ENCODE assay signal across 27 cellular contexts in genomic region chr13:100648354-100648753, GRCh38.
"Had no signal": no experiment of that assay in that cellular context is flagged by ENCODE, and none has a peak within 500 bp of the region (broad histone marks: within the 10 kb centered on the region; RNA-seq: fewer than 3 reads in every experiment).

No MANE protein-coding gene starts in this region.

- H3K27me3 ChIP-seq: ovary, sigmoid colon, suprapubic skin, tibial artery, upper lobe of right lung had no signal

- H3K4me1 ChIP-seq: sigmoid colon, suprapubic skin, tibial artery, upper lobe of right lung had no signal

- H3K36me3 ChIP-seq: ovary, upper lobe of right lung had no signal

- FAIRE-seq: bronchial epithelial cell, frontal cortex, small intestine had no signal

- DNase-seq: activated CD4-positive, alpha-beta T cell treated with anti-CD3 and anti-CD28 coated beads for 36 hours; activated CD4-positive, CD25-positive, alpha-beta regulatory T cell; activated CD8-positive, alpha-beta memory T cell treated with anti-CD3 and anti-CD28 coated beads, Interleukin-2, amount 10 ng/mL, durations not matched to agents 7 days and 5 days; activated CD8-positive, alpha-beta T cell treated with anti-CD3 and anti-CD28 coated beads, Interleukin-2, amount 10 ng/mL, durations not matched to agents 7 days and 5 days; activated T-cell treated with anti-CD3 and anti-CD28 coated beads, Interleukin-2, amount 50 U/mL, for 48 hours; anterior cingulate cortex; effector CD8-positive, alpha-beta T cell; glutamatergic neuron; hippocampal formation; immature natural killer cell; midbrain; naive thymus-derived CD4-positive, alpha-beta T cell; ovary; sigmoid colon; small intestine; stimulated activated CD4-positive, alpha-beta T cell treated with anti-CD3 and anti-CD28 coated beads, Interleukin-1b, Interleukin-23, amount 100 ng/mL, for 48 hours; stimulated activated CD4-positive, alpha-beta T cell treated with anti-CD3 and anti-CD28 coated beads, Interleukin-4, amount 100 ng/mL, for 4 hours; stimulated activated CD8-positive, alpha-beta memory T cell treated with anti-CD3 and anti-CD28 coated beads, Interleukin-4, amount 100 ng/mL, for 48 hours; stimulated activated naive CD8-positive, alpha-beta T cell treated with anti-CD3 and anti-CD28 coated beads, Interleukin-15, amount 100 ng/mL, for 72 hours; T-helper 2 cell; tibial artery; upper lobe of right lung had no signal

- H3K9me3 ChIP-seq: ovary, sigmoid colon, suprapubic skin, tibial artery, upper lobe of right lung had no signal

- ATAC-seq: activated CD4-positive, alpha-beta T cell treated with anti-CD3 and anti-CD28 coated beads for 36 hours; activated CD8-positive, alpha-beta memory T cell treated with anti-CD3 and anti-CD28 coated beads, Interleukin-2, amount 10 ng/mL, durations not matched to agents 7 days and 5 days; activated CD8-positive, alpha-beta T cell treated with anti-CD3 and anti-CD28 coated beads, Interleukin-2, amount 10 ng/mL, durations not matched to agents 7 days and 5 days; activated naive CD4-positive, alpha-beta T cell treated with anti-CD3 and anti-CD28 coated beads, Interleukin-2, amount 50 U/mL, for 72 hours; naive thymus-derived CD4-positive, alpha-beta T cell; stimulated activated memory B cell treated with anti-CD40 and anti-IgM and Interleukin-4, amounts not matched to agents 10 μg/mL and 1 μg/mL and 100 μg/mL, for 72 hours; stimulated activated naive CD8-positive, alpha-beta T cell treated with anti-CD3 and anti-CD28 coated beads, Interleukin-15, amount 100 ng/mL, for 72 hours; upper lobe of right lung had no signal

- H3K4me3 ChIP-seq: ovary, sigmoid colon, suprapubic skin, tibial artery, upper lobe of right lung had no signal

- H3K27ac ChIP-seq: ovary, sigmoid colon, suprapubic skin, tibial artery, upper lobe of right lung had no signal
